Comparison of ENCODE assay signal across 21 cellular contexts in the genomic region with DNA sequence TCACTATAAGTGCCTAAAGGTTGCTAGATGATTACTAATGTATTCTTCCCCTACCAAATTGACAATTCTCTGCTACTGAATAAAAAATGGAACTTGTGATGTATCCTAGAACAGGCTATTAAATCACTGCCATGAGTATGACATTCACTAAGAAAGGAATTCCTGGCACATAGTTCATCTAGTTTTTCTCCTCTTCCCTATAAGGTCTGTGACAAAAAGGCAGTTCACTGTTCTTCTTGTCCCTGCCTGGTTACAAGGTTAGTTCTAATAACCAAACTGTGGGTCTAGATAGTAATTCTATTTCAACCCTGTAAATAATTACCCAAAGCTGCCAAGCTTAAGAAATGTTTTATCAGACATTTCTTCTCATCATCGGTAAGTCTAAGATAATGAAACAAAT.
"Had no signal": no experiment of that assay in that cellular context is flagged by ENCODE, and none has a peak within 500 bp of the region (broad histone marks: within the 10 kb centered on the region; RNA-seq: fewer than 3 reads in every experiment).

No MANE protein-coding gene starts in this region.

- H3K4me3 ChIP-seq: coronary artery, esophagus squamous epithelium, heart right ventricle, left ventricle myocardium inferior, spleen, thyroid gland had no signal

- H3K4me3 Mint-ChIP-seq: activated CD8-positive, alpha-beta T cell treated with anti-CD3 and anti-CD28 coated beads, Interleukin-2, amount 10 ng/mL, durations not matched to agents 7 days and 5 days; activated naive CD4-positive, alpha-beta T cell treated with anti-CD3 and anti-CD28 coated beads, Interleukin-2, amount 50 U/mL, for 24 hours; activated T-helper 1 cell treated with anti-CD3 and anti-CD28 coated beads, Interleukin-12 subunit alpha, Interleukin-12 subunit beta, Interleukin-2, Interleukin-4 antibody, amounts not matched to agents 30 ng/mL and 10 ng/mL and 1 ng/mL, durations not matched to agents 14 hours and 24 hours and 36 hours; mesothelial cell of epicardium; naive thymus-derived CD8-positive, alpha-beta T cell; stimulated activated naive CD8-positive, alpha-beta T cell treated with anti-CD3 and anti-CD28 coated beads, Interleukin-15, Interleukin-2, amounts not matched to agents 100 ng/mL and 50 ng/mL, for 24 hours had no signal

- H3K9me3 ChIP-seq: esophagus squamous epithelium, heart right ventricle, left ventricle myocardium inferior, spleen, thyroid gland had no signal

- H3K79me2 ChIP-seq: parathyroid adenoma had no signal

- FAIRE-seq: keratinocyte had no signal

- DNase-seq: activated CD4-positive, alpha-beta T cell treated with anti-CD3 and anti-CD28 coated beads for 1 hour; activated CD4-positive, alpha-beta T cell treated with anti-CD3 and anti-CD28 coated beads, Interleukin-2, amount 50 U/mL, for 1 hour; activated CD8-positive, alpha-beta T cell treated with anti-CD3 and anti-CD28 coated beads, Interleukin-2, amount 10 ng/mL, durations not matched to agents 7 days and 5 days; activated gamma-delta T cell; aorta; esophagus squamous epithelium; heart right ventricle; left ventricle myocardium inferior; naive thymus-derived CD8-positive, alpha-beta T cell; spleen; stimulated activated CD4-positive, alpha-beta T cell treated with anti-CD3 and anti-CD28 coated beads, Interleukin-4, amount 100 ng/mL, for 4 hours; substantia nigra; T-helper 9 cell; thyroid gland had no signal

- H3K36me3 Mint-ChIP-seq: activated naive CD4-positive, alpha-beta T cell treated with anti-CD3 and anti-CD28 coated beads, Interleukin-2, amount 50 U/mL, for 24 hours; mesothelial cell of epicardium; naive thymus-derived CD8-positive, alpha-beta T cell had no signal

- H3K27ac Mint-ChIP-seq: activated CD8-positive, alpha-beta T cell treated with anti-CD3 and anti-CD28 coated beads, Interleukin-2, amount 10 ng/mL, durations not matched to agents 7 days and 5 days; activated naive CD4-positive, alpha-beta T cell treated with anti-CD3 and anti-CD28 coated beads, Interleukin-2, amount 50 U/mL, for 24 hours; activated T-helper 1 cell treated with anti-CD3 and anti-CD28 coated beads, Interleukin-12 subunit alpha, Interleukin-12 subunit beta, Interleukin-2, Interleukin-4 antibody, amounts not matched to agents 30 ng/mL and 10 ng/mL and 1 ng/mL, durations not matched to agents 14 hours and 24 hours and 36 hours; mesothelial cell of epicardium; naive thymus-derived CD8-positive, alpha-beta T cell; stimulated activated naive CD8-positive, alpha-beta T cell treated with anti-CD3 and anti-CD28 coated beads, Interleukin-15, Interleukin-2, amounts not matched to agents 100 ng/mL and 50 ng/mL, for 24 hours had no signal

- H2AFZ ChIP-seq: parathyroid adenoma had no signal

- H3K9ac ChIP-seq: parathyroid adenoma had no signal

- H3K9me3 Mint-ChIP-seq: activated naive CD4-positive, alpha-beta T cell treated with anti-CD3 and anti-CD28 coated beads, Interleukin-2, amount 50 U/mL, for 24 hours; activated T-helper 1 cell treated with anti-CD3 and anti-CD28 coated beads, Interleukin-12 subunit alpha, Interleukin-12 subunit beta, Interleukin-2, Interleukin-4 antibody, amounts not matched to agents 30 ng/mL and 10 ng/mL and 1 ng/mL, durations not matched to agents 14 hours and 24 hours and 36 hours; mesothelial cell of epicardium; naive thymus-derived CD8-positive, alpha-beta T cell; stimulated activated naive CD8-positive, alpha-beta T cell treated with anti-CD3 and anti-CD28 coated beads, Interleukin-15, Interleukin-2, amounts not matched to agents 100 ng/mL and 50 ng/mL, for 24 hours had no signal

- H3K36me3 ChIP-seq: esophagus squamous epithelium, heart right ventricle, left ventricle myocardium inferior, spleen, thyroid gland had no signal

- H3K27me3 Mint-ChIP-seq: stimulated activated naive CD8-positive, alpha-beta T cell treated with anti-CD3 and anti-CD28 coated beads, Interleukin-15, Interleukin-2, amounts not matched to agents 100 ng/mL and 50 ng/mL, for 24 hours had no signal

- H3K27ac ChIP-seq: esophagus squamous epithelium, left ventricle myocardium inferior, parathyroid adenoma, spleen, thyroid gland had no signal

- H3K27me3 ChIP-seq: esophagus squamous epithelium, spleen, thyroid gland had no signal

- H3K4me1 Mint-ChIP-seq: activated naive CD4-positive, alpha-beta T cell treated with anti-CD3 and anti-CD28 coated beads, Interleukin-2, amount 50 U/mL, for 24 hours; naive thymus-derived CD8-positive, alpha-beta T cell had no signal

- H3K4me1 ChIP-seq: left ventricle myocardium inferior, parathyroid adenoma, spleen, thyroid gland had no signal
